31 cellular contexts compared by ENCODE assay signal in the genomic region with DNA sequence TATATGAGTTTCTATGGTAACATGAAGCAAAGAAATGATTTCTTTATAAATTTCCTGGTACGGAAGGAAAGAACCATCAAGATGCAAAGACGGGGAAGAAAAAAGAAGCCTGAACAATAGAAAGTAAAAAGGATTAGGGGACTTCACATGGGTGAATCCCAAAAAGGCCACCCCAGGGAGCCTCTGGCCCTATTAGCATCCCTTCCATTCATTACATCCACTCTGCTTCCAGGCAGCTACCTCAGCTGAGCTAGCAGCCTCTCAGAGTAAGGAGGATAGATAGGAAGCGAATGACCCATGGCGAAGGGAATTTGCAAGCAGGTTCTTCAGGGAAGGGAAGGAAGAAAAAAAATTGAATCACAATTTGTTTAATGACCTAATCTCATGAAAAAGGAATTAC.
"Had no signal": no experiment of that assay in that cellular context is flagged by ENCODE, and none has a peak within 500 bp of the region (broad histone marks: within the 10 kb centered on the region; RNA-seq: fewer than 3 reads in every experiment).

No MANE protein-coding gene starts in this region.

- H3K27me3 Mint-ChIP-seq: activated CD4-positive, alpha-beta T cell treated with anti-CD3 and anti-CD28 coated beads, Interleukin-2, amount 10 ng/mL, durations not matched to agents 7 days and 5 days; activated CD8-positive, alpha-beta memory T cell treated with anti-CD3 and anti-CD28 coated beads, Interleukin-2, amount 10 ng/mL, durations not matched to agents 7 days and 5 days; activated CD8-positive, alpha-beta T cell treated with anti-CD3 and anti-CD28 coated beads for 36 hours; activated naive CD8-positive, alpha-beta T cell treated with anti-CD3 and anti-CD28 coated beads, Interleukin-2, amount 50 U/mL, for 24 hours; brain; progenitor cell of endocrine pancreas; stimulated activated memory B cell treated with anti-CD40 and anti-IgM and Interleukin-4, amounts not matched to agents 10 μg/mL and 1 μg/mL and 100 μg/mL, for 72 hours had no signal

- DNase-seq: activated CD4-positive, alpha-beta T cell treated with anti-CD3 and anti-CD28 coated beads, Interleukin-2, amount 10 ng/mL, durations not matched to agents 7 days and 5 days; activated CD4-positive, CD25-positive, alpha-beta regulatory T cell treated with anti-CD3 and anti-CD28 coated beads, Interleukin-2, amount 50 U/mL, for 72 hours; activated CD8-positive, alpha-beta memory T cell treated with anti-CD3 and anti-CD28 coated beads, Interleukin-2, amount 10 ng/mL, durations not matched to agents 7 days and 5 days; activated CD8-positive, alpha-beta T cell treated with anti-CD3 and anti-CD28 coated beads for 36 hours; activated gamma-delta T cell; activated naive CD4-positive, alpha-beta T cell treated with anti-CD3 and anti-CD28 coated beads, Interleukin-2, amount 50 U/mL, for 16 hours; activated naive CD8-positive, alpha-beta T cell treated with anti-CD3 and anti-CD28 coated beads, Interleukin-2, amount 50 U/mL, for 24 hours; activated T-cell treated with anti-CD3 and anti-CD28 coated beads for 4 hours; anterior cingulate cortex; dermis blood vessel endothelial cell; heart left ventricle; kidney; lower lobe of right lung; naive thymus-derived CD4-positive, alpha-beta T cell; retina; sigmoid colon; stimulated activated CD4-positive, alpha-beta T cell treated with anti-CD3 and anti-CD28 coated beads, Interleukin-15, amount 100 ng/mL, for 24 hours; SW 1271; T-helper 2 cell; testis; trophoblast cell; uterus had no signal

- H3K27me3 ChIP-seq: heart left ventricle, sigmoid colon, testis, uterus had no signal

- H3K36me3 ChIP-seq: gastroesophageal sphincter, heart left ventricle, lower lobe of right lung, sigmoid colon, uterus had no signal

- H3K4me3 ChIP-seq: gastroesophageal sphincter, heart left ventricle, lower lobe of right lung, sigmoid colon, smooth muscle cell, testis, uterus had no signal

- FAIRE-seq: kidney had no signal

- H3K4me1 ChIP-seq: gastroesophageal sphincter, heart left ventricle, lower lobe of right lung, sigmoid colon, testis, uterus had no signal

- H3K36me3 Mint-ChIP-seq: activated CD8-positive, alpha-beta memory T cell treated with anti-CD3 and anti-CD28 coated beads, Interleukin-2, amount 10 ng/mL, durations not matched to agents 7 days and 5 days; stimulated activated memory B cell treated with anti-CD40 and anti-IgM and Interleukin-4, amounts not matched to agents 10 μg/mL and 1 μg/mL and 100 μg/mL, for 72 hours had no signal

- ATAC-seq: activated CD8-positive, alpha-beta memory T cell treated with anti-CD3 and anti-CD28 coated beads, Interleukin-2, amount 10 ng/mL, durations not matched to agents 7 days and 5 days; activated CD8-positive, alpha-beta T cell treated with anti-CD3 and anti-CD28 coated beads for 36 hours; activated naive CD8-positive, alpha-beta T cell treated with anti-CD3 and anti-CD28 coated beads, Interleukin-2, amount 50 U/mL, for 24 hours; gastroesophageal sphincter; heart left ventricle; left lobe of liver; lower lobe of right lung; naive thymus-derived CD4-positive, alpha-beta T cell; stimulated activated memory B cell treated with anti-CD40 and anti-IgM and Interleukin-4, amounts not matched to agents 10 μg/mL and 1 μg/mL and 100 μg/mL, for 72 hours had no signal

- H3K4me1 Mint-ChIP-seq: activated CD4-positive, alpha-beta T cell treated with anti-CD3 and anti-CD28 coated beads, Interleukin-2, amount 10 ng/mL, durations not matched to agents 7 days and 5 days; activated CD8-positive, alpha-beta memory T cell treated with anti-CD3 and anti-CD28 coated beads, Interleukin-2, amount 10 ng/mL, durations not matched to agents 7 days and 5 days; activated naive CD8-positive, alpha-beta T cell treated with anti-CD3 and anti-CD28 coated beads, Interleukin-2, amount 50 U/mL, for 24 hours; naive thymus-derived CD4-positive, alpha-beta T cell; stimulated activated memory B cell treated with anti-CD40 and anti-IgM and Interleukin-4, amounts not matched to agents 10 μg/mL and 1 μg/mL and 100 μg/mL, for 72 hours had no signal

- H3K27ac Mint-ChIP-seq: activated CD4-positive, alpha-beta T cell treated with anti-CD3 and anti-CD28 coated beads, Interleukin-2, amount 10 ng/mL, durations not matched to agents 7 days and 5 days; activated CD8-positive, alpha-beta memory T cell treated with anti-CD3 and anti-CD28 coated beads, Interleukin-2, amount 10 ng/mL, durations not matched to agents 7 days and 5 days; activated CD8-positive, alpha-beta T cell treated with anti-CD3 and anti-CD28 coated beads for 36 hours; activated naive CD8-positive, alpha-beta T cell treated with anti-CD3 and anti-CD28 coated beads, Interleukin-2, amount 50 U/mL, for 24 hours; activated T-helper 1 cell treated with anti-CD3 and anti-CD28 coated beads, Interleukin-12 subunit alpha, Interleukin-12 subunit beta, Interleukin-2, Interleukin-4 antibody, amounts not matched to agents 30 ng/mL and 10 ng/mL and 1 ng/mL, durations not matched to agents 14 hours and 24 hours and 36 hours; naive thymus-derived CD4-positive, alpha-beta T cell; progenitor cell of endocrine pancreas; stimulated activated memory B cell treated with anti-CD40 and anti-IgM and Interleukin-4, amounts not matched to agents 10 μg/mL and 1 μg/mL and 100 μg/mL, for 72 hours had no signal

- H3K4me3 Mint-ChIP-seq: activated CD4-positive, alpha-beta T cell treated with anti-CD3 and anti-CD28 coated beads, Interleukin-2, amount 10 ng/mL, durations not matched to agents 7 days and 5 days; activated CD8-positive, alpha-beta memory T cell treated with anti-CD3 and anti-CD28 coated beads, Interleukin-2, amount 10 ng/mL, durations not matched to agents 7 days and 5 days; activated CD8-positive, alpha-beta T cell treated with anti-CD3 and anti-CD28 coated beads for 36 hours; activated naive CD8-positive, alpha-beta T cell treated with anti-CD3 and anti-CD28 coated beads, Interleukin-2, amount 50 U/mL, for 24 hours; activated T-helper 1 cell treated with anti-CD3 and anti-CD28 coated beads, Interleukin-12 subunit alpha, Interleukin-12 subunit beta, Interleukin-2, Interleukin-4 antibody, amounts not matched to agents 30 ng/mL and 10 ng/mL and 1 ng/mL, durations not matched to agents 14 hours and 24 hours and 36 hours; naive thymus-derived CD4-positive, alpha-beta T cell; stimulated activated memory B cell treated with anti-CD40 and anti-IgM and Interleukin-4, amounts not matched to agents 10 μg/mL and 1 μg/mL and 100 μg/mL, for 72 hours had no signal

- H3K4me2 ChIP-seq: smooth muscle cell had no signal

- H3K27ac ChIP-seq: epithelial cell of prostate, gastroesophageal sphincter, heart left ventricle, lower lobe of right lung, sigmoid colon, testis, uterus, VCaP had no signal

- H3K9me3 ChIP-seq: lower lobe of right lung, testis, uterus had no signal
